Comparison of ENCODE assay signal across 21 cellular contexts in genomic region chr10:61188691-61189090, GRCh38.
DNase-seq lines count a peak whose midpoint lies in the region; ATAC-seq and TF ChIP-seq lines count a peak whose summit lies in the region.
"Had no signal": no experiment of that assay in that cellular context is flagged by ENCODE, and none has a peak within 500 bp of the region (broad histone marks: within the 10 kb centered on the region; RNA-seq: fewer than 3 reads in every experiment).

No MANE protein-coding gene starts in this region.

- H3K9ac ChIP-seq in Loucy (ENCODE audit: low read depth, low read length, poor library complexity, severe bottlenecking) (no peak overlapping the region), endodermal cell (ENCODE audit: extremely low read depth, low read length, poor library complexity, severe bottlenecking) (no peak overlapping the region)

- peaks cover 19% of the 10 kb centered on the region for H3K9me3 Mint-ChIP-seq in endodermal cell

- H3K4me3 ChIP-seq in Loucy (ENCODE audit: low read length, poor library complexity, severe bottlenecking) = no peak overlapping the region
- no peak overlapping the region for H3K4me3 ChIP-seq in endodermal cell (ENCODE audit: low read length)
- H3K4me3 ChIP-seq in neuron (ENCODE audit: low read length) = no peak overlapping the region
- no peak overlapping the region for H3K4me3 ChIP-seq in coronary artery
- H3K4me3 ChIP-seq: MG63, Peyer's patch had no signal

- TF ChIP-seq CTCF in Loucy (conservative IDR thresholded peaks at IDR 0.05; ENCODE audit: low read length) = no peak
- TF ChIP-seq CTCF in endodermal cell (conservative IDR thresholded peaks at IDR 0.05) = no peak
- no peak for TF ChIP-seq CTCF in coronary artery (IDR thresholded peaks at IDR 0.05)

- H3K4me1 Mint-ChIP-seq in endodermal cell = no peaks in the 10 kb centered on the region
- H3K4me1 Mint-ChIP-seq: CD4-positive, alpha-beta memory T cell had no signal

- peak; percentile 30 for DNase-seq in NCI-H146 (lab: John Stamatoyannopoulos, UW)
- DNase-seq in NCI-H146 treated with DMSO at 0.1 percent for 48 hours (lab: John Stamatoyannopoulos, UW; ENCODE audit: unreplicated experiment) = no peak
- DNase-seq in endodermal cell = peak; percentile 46
- no peak for DNase-seq in coronary artery (ENCODE audit: low spot score)
- DNase-seq in activated effector memory CD4-positive, alpha-beta T cell treated with anti-CD3 and anti-CD28 coated beads, Interleukin-2, amount 50 U/mL, for 16 hours = no peak
- DNase-seq: BE2C; Calu3; CD4-positive, alpha-beta memory T cell; DMS79; KG1; MG63; NCI-H1092; NCI-H1694; NCI-H446 treated with DMSO at 0.1 percent for 48 hours; Peyer's patch had no signal

- H3K36me3 ChIP-seq in Loucy (ENCODE audit: insufficient read depth, low read length) (no peaks in the 10 kb centered on the region), endodermal cell (ENCODE audit: control insufficient read depth, insufficient read depth, low read length) (no peaks in the 10 kb centered on the region), neuron (ENCODE audit: insufficient read depth, low read length) (no peaks in the 10 kb centered on the region)
- H3K36me3 ChIP-seq: BE2C, MG63, Peyer's patch had no signal

- H3K27ac ChIP-seq in endodermal cell (ENCODE audit: low read depth, low read length) (no peak overlapping the region), coronary artery (no peak overlapping the region)
- H3K27ac ChIP-seq: 22Rv1, Peyer's patch had no signal

- no peaks in the 10 kb centered on the region for H4K20me1 ChIP-seq in Loucy (ENCODE audit: insufficient read depth, low read length, poor library complexity, severe bottlenecking)

- H3K36me3 Mint-ChIP-seq in endodermal cell (ENCODE audit: low read depth) = no peaks in the 10 kb centered on the region
- H3K36me3 Mint-ChIP-seq: CD4-positive, alpha-beta memory T cell had no signal

- H3K4me3 Mint-ChIP-seq in endodermal cell = no peak overlapping the region
- H3K4me3 Mint-ChIP-seq: CD4-positive, alpha-beta memory T cell had no signal

- H3K4me1 ChIP-seq in Loucy (ENCODE audit: insufficient read depth, low read length, poor library complexity, severe bottlenecking) (peaks cover 11% of the 10 kb centered on the region), endodermal cell (ENCODE audit: control insufficient read depth, insufficient read depth, low read length) (no peaks in the 10 kb centered on the region), neuron (ENCODE audit: insufficient read depth, low read length) (peaks cover 11% of the 10 kb centered on the region)
- H3K4me1 ChIP-seq: BE2C, Peyer's patch had no signal

- no peak overlapping the region for H3K27ac Mint-ChIP-seq in endodermal cell
- H3K27ac Mint-ChIP-seq: CD4-positive, alpha-beta memory T cell had no signal

- no peaks in the 10 kb centered on the region for H3K27me3 ChIP-seq in Loucy (ENCODE audit: insufficient read depth, low read length, poor library complexity, severe bottlenecking)
- peaks cover 19% of the 10 kb centered on the region for H3K27me3 ChIP-seq in endodermal cell (ENCODE audit: control insufficient read depth, insufficient read depth, low read length, poor library complexity, severe bottlenecking)
- no peaks in the 10 kb centered on the region for H3K27me3 ChIP-seq in neuron (ENCODE audit: insufficient read depth, low read length)
- H3K27me3 ChIP-seq: BE2C, MG63, Peyer's patch had no signal

- ATAC-seq in GM21390 (IDR thresholded peaks at IDR 0.05; ENCODE audit: unreplicated experiment) = no peak
- ATAC-seq: Right ventricle myocardium inferior, SK-N-SH treated with all-trans-retinoic acid at 6 μM for 48 hours had no signal

- no peak overlapping the region for H3K4me2 ChIP-seq in Loucy (ENCODE audit: low read depth, low read length, poor library complexity, severe bottlenecking)

- H2AFZ ChIP-seq in Loucy (ENCODE audit: low read length) (peak overlapping the region; percentile 77; the same call in 1 of the 2 replicates), neuron (ENCODE audit: low read depth, low read length) (peak overlapping the region; percentile 52)

- no peaks in the 10 kb centered on the region for H3K9me2 ChIP-seq in Loucy (replicated peaks; ENCODE audit: low read depth, low read length)

- no peaks in the 10 kb centered on the region for H3K79me2 ChIP-seq in Loucy (ENCODE audit: insufficient read depth, low read length)

- H3K27me3 Mint-ChIP-seq in endodermal cell (ENCODE audit: insufficient read depth) = peaks cover 13% of the 10 kb centered on the region

- no peaks in the 10 kb centered on the region for H3F3A ChIP-seq in Loucy (ENCODE audit: low read depth)

- no peaks in the 10 kb centered on the region for H3K9me3 ChIP-seq in Loucy (ENCODE audit: insufficient read depth, low read depth, low read length)
- peaks cover 21% of the 10 kb centered on the region for H3K9me3 ChIP-seq in endodermal cell (ENCODE audit: control insufficient read depth, low read length)
- H3K9me3 ChIP-seq in neuron (ENCODE audit: low read length) = no peaks in the 10 kb centered on the region
- H3K9me3 ChIP-seq: BE2C, Peyer's patch had no signal

Comparison
In these comparisons a context has a peak if more than half of its experiments do, and no peak if none do; other contexts are left out.
1. DNase-seq: peak in NCI-H146 (single experiment) and endodermal cell (single experiment); none in NCI-H146 treated with DMSO at 0.1 percent for 48 hours (single experiment), coronary artery (single experiment) and activated effector memory CD4-positive, alpha-beta T cell treated with anti-CD3 and anti-CD28 coated beads, Interleukin-2, amount 50 U/mL, for 16 hours (single experiment).